1 cellular context compared by ENCODE assay signal in the genomic region with DNA sequence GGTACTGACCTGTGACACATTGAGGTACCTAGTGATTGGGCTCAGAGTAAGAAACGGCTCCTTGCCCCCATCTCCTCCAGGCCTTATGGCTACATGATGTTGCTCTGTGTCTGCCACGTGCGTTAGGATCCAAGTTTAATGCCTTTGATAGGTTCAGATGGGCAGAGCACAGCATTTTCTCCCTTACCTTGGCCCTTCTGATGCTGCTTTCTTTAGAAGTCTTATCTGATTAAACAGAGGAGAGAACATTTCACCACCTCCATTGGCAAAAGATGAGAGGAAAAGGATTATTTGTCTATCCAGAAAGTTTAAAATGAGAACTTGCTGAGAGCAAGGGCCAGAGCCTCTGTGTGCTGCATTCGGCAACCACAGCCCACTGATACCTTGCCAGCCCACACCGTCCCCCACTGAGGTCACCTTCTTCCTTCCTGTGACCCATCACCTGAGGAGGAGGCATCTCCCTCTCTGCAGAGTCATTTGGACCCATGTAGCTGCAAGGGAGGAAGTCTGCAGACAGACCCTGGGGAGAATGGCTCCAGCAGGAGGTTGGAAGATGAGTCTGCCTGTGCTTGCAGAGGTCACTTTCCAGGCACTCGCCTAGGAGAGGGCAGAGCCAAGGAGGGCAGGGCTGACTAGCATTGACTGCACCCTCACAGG.
A peak's percentile ranks its signal among the peaks of the same experiment; 100 is the strongest.
TF ChIP-seq lines count a peak whose summit lies in the region.

No MANE protein-coding gene starts in this region.

TF ChIP-seq in K562, 482 proteins besides CTCF, POLR2A, EP300 and RAD21:
- no peak for TF ChIP-seq TEAD4 (IDR thresholded peaks at IDR 0.05; ENCODE audit: low read length)
- 0 out of 2 replicates have a peak, but pooled peaks have one; percentile 38 for TF ChIP-seq TEAD4 (CRISPR knock-in tag; IDR thresholded peaks at IDR 0.05; ENCODE audit: borderline replicate concordance)
- no peak for TF ChIP-seq NR2C1 (IDR thresholded peaks at IDR 0.05)
- 0 out of 2 replicates have a peak, but pooled peaks have one; percentile 10 for TF ChIP-seq NR2C1 (tag; IDR thresholded peaks at IDR 0.05)
- TF ChIP-seq, protein P1, sequence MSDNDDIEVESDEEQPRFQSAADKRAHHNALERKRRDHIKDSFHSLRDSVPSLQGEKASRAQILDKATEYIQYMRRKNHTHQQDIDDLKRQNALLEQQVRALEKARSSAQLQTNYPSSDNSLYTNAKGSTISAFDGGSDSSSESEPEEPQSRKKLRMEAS (CRISPR knock-in tag; IDR thresholded peaks at IDR 0.05) = 0 out of 2 replicates have a peak, but pooled peaks have one; percentile 27
- TF ChIP-seq NR3C1 (CRISPR knock-in tag; IDR thresholded peaks at IDR 0.05) = no peak
- TF ChIP-seq CTBP1 (IDR thresholded peaks at IDR 0.05; ENCODE audit: borderline replicate concordance) = peak; percentile 29; the same call in 1 of the 2 replicates
- TF ChIP-seq CBX3 (IDR thresholded peaks at IDR 0.05; ENCODE audit: borderline replicate concordance in 1 of 2, low read length in 2 of 2) = peak in 1 of 2 experiments; percentile 72; a peak in 1 of 3 replicates
